37 cellular contexts compared by ENCODE assay signal in genomic region chr10:117300671-117301070, GRCh38. TPM values are rescaled to one million over a fixed set of nuclear protein-coding genes. Genes with fewer than 3 reads are reported as not detected.
"Had no signal": no experiment of that assay in that cellular context is flagged by ENCODE, and none has a peak within 500 bp of the region (broad histone marks: within the 10 kb centered on the region; RNA-seq: fewer than 3 reads in every experiment).

No MANE protein-coding gene starts in this region.

- DNase-seq: Karpas-422, Kasumi-1, KG1, MG63, MM.1S, MV-4-11, NCI-H1048, NCI-H1092, NCI-H1092 treated with DMSO at 0.1 percent for 48 hours, NCI-H1105, NCI-H1105 treated with DMSO at 0.1 percent for 48 hours, NCI-H1417, NCI-H1417 treated with DMSO at 0.1 percent for 48 hours, NCI-H1436, NCI-H1436 treated with DMSO at 0.1 percent for 48 hours, NCI-H146, NCI-H1694, NCI-H1694 treated with DMSO at 0.1 percent for 48 hours, NCI-H187, NCI-H187 treated with DMSO at 0.1 percent for 48 hours, NCI-H1930, NCI-H2029, NCI-H2029 treated with DMSO at 0.1 percent for 48 hours, NCI-H2081, NCI-H2081 treated with DMSO at 0.1 percent for 48 hours, NCI-H2107, NCI-H2171, NCI-H2171 treated with DMSO at 0.1 percent for 48 hours, NCI-H2227 treated with DMSO at 0.1 percent for 48 hours, NCI-H226, NCI-H345, NCI-H446, NCI-H446 treated with DMSO at 0.1 percent for 48 hours had no signal

- H3K4me2 ChIP-seq: KMS-11 had no signal

- H3K27ac ChIP-seq: KMS-11 had no signal

- H3K4me3 ChIP-seq: MG63 had no signal

- H3K36me3 ChIP-seq: MG63 had no signal

- H3K9ac ChIP-seq: KMS-11 had no signal

- H3K27me3 ChIP-seq: MG63 had no signal

RNA-seq across cellular contexts. Expression of gene SLC18A2, which starts 59.8 kb away (rescaled TPM):
- total RNA-seq: LHCN-M2, M059J, MCF 10A had no signal
